ENCODE assay signal across 25 cellular contexts in the genomic region with DNA sequence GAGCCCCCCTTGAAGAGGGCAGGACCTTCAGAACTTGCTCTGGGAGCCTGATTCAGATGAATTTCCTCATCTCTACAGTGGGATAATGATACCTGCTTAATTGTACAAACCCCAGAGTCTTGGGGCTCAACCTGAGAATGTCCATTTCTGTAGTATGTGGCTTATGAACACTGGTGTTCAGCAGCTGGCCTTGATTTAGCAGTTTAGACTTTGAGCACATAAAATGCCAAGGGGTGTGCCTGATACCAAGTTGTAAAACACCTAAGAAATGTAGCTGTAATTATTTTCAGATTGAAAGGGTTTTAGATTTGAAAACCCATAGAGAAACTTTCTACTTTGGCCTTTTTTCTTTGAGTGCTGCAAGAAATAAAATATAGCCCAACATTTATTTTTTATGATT. TPM values are rescaled to one million over a fixed set of nuclear protein-coding genes. Genes with fewer than 3 reads are reported as not detected.
DNase-seq lines count a peak whose midpoint lies in the region; ATAC-seq and TF ChIP-seq lines count a peak whose summit lies in the region.
"Had no signal": no experiment of that assay in that cellular context is flagged by ENCODE, and none has a peak within 500 bp of the region (broad histone marks: within the 10 kb centered on the region; RNA-seq: fewer than 3 reads in every experiment).

No MANE protein-coding gene starts in this region.

- CTCF ChIA-PET in activated CD8-positive, alpha-beta memory T cell treated with anti-CD3 and anti-CD28 coated beads, Interleukin-2, amount 10 ng/mL, durations not matched to agents 7 days and 5 days (lab: Charles Lee), result interaction anchor here (0.6 to 3.4 kb wide), 2 partner anchors 11 to 130 kb away, joined by 3 to 18 read pairs; no protein-coding TSS in a partner anchor
- CTCF ChIA-PET in CD8-positive, alpha-beta T cell (lab: Charles Lee), result interaction anchor here (1.2 to 6.9 kb wide), 2 partner anchors 11 to 42 kb away, joined by 4 to 74 read pairs; no protein-coding TSS in a partner anchor
- CTCF ChIA-PET in MCF 10A (lab: Yijun Ruan, JAX), result interaction anchor here (3.3 kb wide), 1 partner anchor 12 kb away, joined by 20 read pairs; no protein-coding TSS in a partner anchor

- no peak for ATAC-seq in activated CD8-positive, alpha-beta memory T cell treated with anti-CD3 and anti-CD28 coated beads, Interleukin-2, amount 10 ng/mL, durations not matched to agents 7 days and 5 days
- ATAC-seq in CD8-positive, alpha-beta T cell, result no peak
- ATAC-seq in mucosa of descending colon, result peak; percentile 65
- ATAC-seq in HG03342 (IDR thresholded peaks at IDR 0.05; ENCODE audit: unreplicated experiment), result no peak
- no peak for ATAC-seq in HG03571 (IDR thresholded peaks at IDR 0.05; ENCODE audit: unreplicated experiment)
- ATAC-seq: PC-3 had no signal

- POLR2A ChIA-PET in CD8-positive, alpha-beta T cell (lab: Charles Lee), result interaction anchor here (1.2 kb wide), 1 partner anchor 43 kb away, joined by 5 read pairs; no protein-coding TSS in a partner anchor
- POLR2A ChIA-PET in MCF 10A (lab: Yijun Ruan, JAX), result no interaction called here

- H3K4me1 Mint-ChIP-seq in activated CD8-positive, alpha-beta memory T cell treated with anti-CD3 and anti-CD28 coated beads, Interleukin-2, amount 10 ng/mL, durations not matched to agents 7 days and 5 days, result peaks cover 66% of the 10 kb centered on the region
- H3K4me1 Mint-ChIP-seq in CD8-positive, alpha-beta T cell (ENCODE audit: low read depth), result peaks cover 73% of the 10 kb centered on the region
- peaks cover 64% of the 10 kb centered on the region for H3K4me1 Mint-ChIP-seq in activated T-helper 2 cell treated with anti-CD3 and anti-CD28 coated beads, Interferon-gamma antibody, Interleukin-2, Interleukin-4, amounts not matched to agents 10 μg/mL and 5 μg/mL and 100 μg/mL, durations not matched to agents 14 hours and 24 hours and 36 hours (ENCODE audit: low read depth)
- H3K4me1 Mint-ChIP-seq in MCF 10A (ENCODE audit: insufficient read depth, unreplicated experiment), result no peaks in the 10 kb centered on the region
- H3K4me1 Mint-ChIP-seq: B cell, mesothelial cell of epicardium, nephron had no signal

- no peaks in the 10 kb centered on the region for H3K9me3 ChIP-seq in CD8-positive, alpha-beta T cell (ENCODE audit: low read length)
- no peaks in the 10 kb centered on the region for H3K9me3 ChIP-seq in mucosa of descending colon

- peaks cover 63% of the 10 kb centered on the region for H3K4me1 ChIP-seq in CD8-positive, alpha-beta T cell (ENCODE audit: insufficient read depth, low read length)
- H3K4me1 ChIP-seq in mucosa of descending colon (ENCODE audit: low read depth), result no peaks in the 10 kb centered on the region

- no peak for DNase-seq in activated CD8-positive, alpha-beta memory T cell treated with anti-CD3 and anti-CD28 coated beads, Interleukin-2, amount 10 ng/mL, durations not matched to agents 7 days and 5 days
- no peak for DNase-seq in activated CD8-positive, alpha-beta memory T cell treated with anti-CD3 and anti-CD28 coated beads, Interleukin-2, amount 50 U/mL, for 4 hours
- DNase-seq in CD8-positive, alpha-beta T cell, result peak in 1 of 7 experiments; percentile 15
- DNase-seq in activated T-helper 2 cell treated with anti-CD3 and anti-CD28 coated beads, Interferon-gamma antibody, Interleukin-2, Interleukin-4, amounts not matched to agents 10 μg/mL and 5 μg/mL and 100 μg/mL, durations not matched to agents 14 hours and 24 hours and 36 hours (ENCODE audit: low spot score), result no peak
- DNase-seq in mucosa of descending colon (peak in 1 of 3 donors; percentile 44), MCF 10A (ENCODE audit: unreplicated experiment) (no peak)
- DNase-seq: amniotic stem cell; COR-L47; DMS79; effector CD4-positive, alpha-beta T cell; GDM1; glutamatergic neuron; NCI-H1092; NCI-H187 treated with DMSO at 0.1 percent for 48 hours; NCI-H2171 treated with DMSO at 0.1 percent for 48 hours; PC-3 had no signal

- H3K9me3 Mint-ChIP-seq in activated CD8-positive, alpha-beta memory T cell treated with anti-CD3 and anti-CD28 coated beads, Interleukin-2, amount 10 ng/mL, durations not matched to agents 7 days and 5 days (ENCODE audit: low read depth), result peaks cover 1% of the 10 kb centered on the region
- peaks cover 5% of the 10 kb centered on the region for H3K9me3 Mint-ChIP-seq in CD8-positive, alpha-beta T cell
- peaks cover 13% of the 10 kb centered on the region for H3K9me3 Mint-ChIP-seq in activated T-helper 2 cell treated with anti-CD3 and anti-CD28 coated beads, Interferon-gamma antibody, Interleukin-2, Interleukin-4, amounts not matched to agents 10 μg/mL and 5 μg/mL and 100 μg/mL, durations not matched to agents 14 hours and 24 hours and 36 hours
- no peaks in the 10 kb centered on the region for H3K9me3 Mint-ChIP-seq in MCF 10A (ENCODE audit: unreplicated experiment)
- H3K9me3 Mint-ChIP-seq: type B pancreatic cell had no signal

- H3K27me3 Mint-ChIP-seq in activated CD8-positive, alpha-beta memory T cell treated with anti-CD3 and anti-CD28 coated beads, Interleukin-2, amount 10 ng/mL, durations not matched to agents 7 days and 5 days, result no peaks in the 10 kb centered on the region
- no peaks in the 10 kb centered on the region for H3K27me3 Mint-ChIP-seq in CD8-positive, alpha-beta T cell (ENCODE audit: low read depth)
- H3K27me3 Mint-ChIP-seq in activated T-helper 2 cell treated with anti-CD3 and anti-CD28 coated beads, Interferon-gamma antibody, Interleukin-2, Interleukin-4, amounts not matched to agents 10 μg/mL and 5 μg/mL and 100 μg/mL, durations not matched to agents 14 hours and 24 hours and 36 hours (ENCODE audit: low read depth), result no peaks in the 10 kb centered on the region
- no peaks in the 10 kb centered on the region for H3K27me3 Mint-ChIP-seq in MCF 10A (ENCODE audit: insufficient read depth, unreplicated experiment)
- H3K27me3 Mint-ChIP-seq: B cell, IgD-negative memory B cell, type B pancreatic cell had no signal

- peak overlapping the region; percentile 68 for H3K27ac Mint-ChIP-seq in activated CD8-positive, alpha-beta memory T cell treated with anti-CD3 and anti-CD28 coated beads, Interleukin-2, amount 10 ng/mL, durations not matched to agents 7 days and 5 days
- peak overlapping the region; percentile 80 for H3K27ac Mint-ChIP-seq in CD8-positive, alpha-beta T cell
- peak overlapping the region; percentile 86 for H3K27ac Mint-ChIP-seq in activated T-helper 2 cell treated with anti-CD3 and anti-CD28 coated beads, Interferon-gamma antibody, Interleukin-2, Interleukin-4, amounts not matched to agents 10 μg/mL and 5 μg/mL and 100 μg/mL, durations not matched to agents 14 hours and 24 hours and 36 hours
- H3K27ac Mint-ChIP-seq in MCF 10A (ENCODE audit: low read depth, unreplicated experiment), result no peak overlapping the region
- H3K27ac Mint-ChIP-seq: B cell, IgD-negative memory B cell, mesothelial cell of epicardium, nephron, type B pancreatic cell had no signal

- no peak for TF ChIP-seq CTCF in CD8-positive, alpha-beta T cell (IDR thresholded peaks at IDR 0.05)
- TF ChIP-seq CTCF in mucosa of descending colon (IDR thresholded peaks at IDR 0.05), result no peak
- TF ChIP-seq CTCF in MCF 10A (IDR thresholded peaks at IDR 0.05; ENCODE audit: unreplicated experiment), result no peak

- H3K36me3 ChIP-seq in CD8-positive, alpha-beta T cell (ENCODE audit: insufficient read depth, low read length), result peaks cover 21% of the 10 kb centered on the region
- peaks cover 4% of the 10 kb centered on the region for H3K36me3 ChIP-seq in mucosa of descending colon (ENCODE audit: low read depth)

- BruUV-seq in MCF 10A (replicated peaks; lab: Mats Ljungman, UMichigan), result no TSS peak

- H3K27me3 ChIP-seq in CD8-positive, alpha-beta T cell (ENCODE audit: insufficient read depth, low read length), result no peaks in the 10 kb centered on the region

- peak overlapping the region; percentile 39 for H3K4me3 Mint-ChIP-seq in activated CD8-positive, alpha-beta memory T cell treated with anti-CD3 and anti-CD28 coated beads, Interleukin-2, amount 10 ng/mL, durations not matched to agents 7 days and 5 days
- peak overlapping the region; percentile 55 for H3K4me3 Mint-ChIP-seq in CD8-positive, alpha-beta T cell
- H3K4me3 Mint-ChIP-seq in activated T-helper 2 cell treated with anti-CD3 and anti-CD28 coated beads, Interferon-gamma antibody, Interleukin-2, Interleukin-4, amounts not matched to agents 10 μg/mL and 5 μg/mL and 100 μg/mL, durations not matched to agents 14 hours and 24 hours and 36 hours (ENCODE audit: low read depth), result peak overlapping the region; percentile 84
- H3K4me3 Mint-ChIP-seq in MCF 10A (ENCODE audit: unreplicated experiment), result no peak overlapping the region
- H3K4me3 Mint-ChIP-seq: B cell, IgD-negative memory B cell, mesothelial cell of epicardium, nephron, type B pancreatic cell had no signal

- peaks cover 74% of the 10 kb centered on the region for H3K36me3 Mint-ChIP-seq in activated CD8-positive, alpha-beta memory T cell treated with anti-CD3 and anti-CD28 coated beads, Interleukin-2, amount 10 ng/mL, durations not matched to agents 7 days and 5 days
- peaks cover 60% of the 10 kb centered on the region for H3K36me3 Mint-ChIP-seq in CD8-positive, alpha-beta T cell
- peaks cover 92% of the 10 kb centered on the region for H3K36me3 Mint-ChIP-seq in activated T-helper 2 cell treated with anti-CD3 and anti-CD28 coated beads, Interferon-gamma antibody, Interleukin-2, Interleukin-4, amounts not matched to agents 10 μg/mL and 5 μg/mL and 100 μg/mL, durations not matched to agents 14 hours and 24 hours and 36 hours (ENCODE audit: low read depth)
- H3K36me3 Mint-ChIP-seq in MCF 10A (ENCODE audit: insufficient read depth, unreplicated experiment), result peaks cover 89% of the 10 kb centered on the region

- intact Hi-C loops in CD8-positive, alpha-beta T cell (cut with DNase I, micrococcal nuclease), result loop anchor here in 1 of 2 experiments (5.0 kb wide), 3 partner anchors 61 to 1014 kb away; partner anchors contain the start of genes HIGD2A, NOP16 and RNF44
- intact Hi-C loops in activated T-helper 2 cell treated with anti-CD3 and anti-CD28 coated beads, Interferon-gamma antibody, Interleukin-2, Interleukin-4, amounts not matched to agents 10 μg/mL and 5 μg/mL and 100 μg/mL, durations not matched to agents 14 hours and 24 hours and 36 hours (cut with micrococcal nuclease), result no loop called here
- intact Hi-C loops in mucosa of descending colon (cut with DNase I, micrococcal nuclease) (no loop called here), MCF 10A (cut with micrococcal nuclease) (no loop called here)

- H3K4me3 ChIP-seq in CD8-positive, alpha-beta T cell (ENCODE audit: low read depth, low read length), result peak overlapping the region; percentile 24
- no peak overlapping the region for H3K4me3 ChIP-seq in mucosa of descending colon
- H3K4me3 ChIP-seq: skin epidermis had no signal

- H3K27ac ChIP-seq in CD8-positive, alpha-beta T cell (ENCODE audit: low read depth, low read length), result no peak overlapping the region
- H3K27ac ChIP-seq: epithelial cell of prostate had no signal

RNA-seq across cellular contexts. Expression of gene SFXN1, which starts 44.9 kb away (rescaled TPM):
- total RNA-seq in activated CD8-positive, alpha-beta memory T cell treated with anti-CD3 and anti-CD28 coated beads, Interleukin-2, amount 10 ng/mL, durations not matched to agents 7 days and 5 days, result 100 to 1,000 TPM; 174 to 230 TPM
- total RNA-seq in CD8-positive, alpha-beta T cell, result 100 to 1,000 TPM; 169 to 174 TPM
- total RNA-seq in activated T-helper 2 cell treated with anti-CD3 and anti-CD28 coated beads, Interferon-gamma antibody, Interleukin-2, Interleukin-4, amounts not matched to agents 10 μg/mL and 5 μg/mL and 100 μg/mL, durations not matched to agents 14 hours and 24 hours and 36 hours, result 318 and 326 TPM in 2 replicates
- total RNA-seq in mucosa of descending colon (100 to 1,000 TPM in 1 of 3 donors, 10 to 100 TPM in 2; 56.8 to 122 (median 92.5) TPM), MCF 10A (2022) (86.4 and 91.8 TPM in 2 replicates)
